Comparison of ENCODE assay signal across 10 cellular contexts in the genomic region with DNA sequence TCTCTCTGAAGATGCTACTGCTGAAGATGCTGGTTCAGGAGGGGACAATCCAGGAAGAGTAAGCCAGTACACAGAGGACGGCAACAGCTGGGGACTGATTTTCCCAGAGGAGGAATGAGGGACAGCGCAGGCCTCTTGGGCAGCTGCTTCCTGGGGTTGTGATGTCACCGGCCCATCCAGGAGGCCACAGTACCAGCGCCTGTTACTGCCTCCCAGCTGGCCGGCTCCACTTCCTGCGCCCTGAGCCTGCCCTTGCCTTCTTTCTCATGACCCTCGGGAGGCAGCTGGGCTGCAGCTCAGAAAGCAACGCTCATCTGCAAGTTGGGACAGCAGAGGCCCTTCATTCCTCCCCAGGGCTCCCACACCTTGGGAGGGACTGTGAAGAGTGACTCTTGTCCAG. TPM values are rescaled to one million over a fixed set of nuclear protein-coding genes. Genes with fewer than 3 reads are reported as not detected.
DNase-seq lines count a peak whose midpoint lies in the region; ATAC-seq and TF ChIP-seq lines count a peak whose summit lies in the region.
"Had no signal": no experiment of that assay in that cellular context is flagged by ENCODE, and none has a peak within 500 bp of the region (broad histone marks: within the 10 kb centered on the region; RNA-seq: fewer than 3 reads in every experiment).

No MANE protein-coding gene starts in this region.

- H3K36me3 Mint-ChIP-seq in activated CD4-positive, alpha-beta T cell treated with anti-CD3 and anti-CD28 coated beads, Interleukin-2, amount 10 ng/mL, durations not matched to agents 24 days and 14 days (ENCODE audit: low read depth) = no peaks in the 10 kb centered on the region

- no peaks in the 10 kb centered on the region for H3K27me3 Mint-ChIP-seq in activated CD4-positive, alpha-beta T cell treated with anti-CD3 and anti-CD28 coated beads, Interleukin-2, amount 10 ng/mL, durations not matched to agents 24 days and 14 days

- H3K4me1 ChIP-seq in esophagus squamous epithelium (peaks cover 11 to 35% (median 34%) of the 10 kb centered on the region in 3 donors), mucosa of rectum (ENCODE audit: control insufficient read depth in 2 of 2, insufficient read depth in 2 of 2, low read length in 2 of 2) (peaks cover 7 to 13% of the 10 kb centered on the region in 2 donors), vagina (peaks cover 25% of the 10 kb centered on the region)

- 75 to 89% methylated on average over 4 to 8 of the region's 8 CpGs for WGBS in esophagus squamous epithelium, 2 donors

- peaks cover 23% of the 10 kb centered on the region for H3K4me1 Mint-ChIP-seq in activated CD4-positive, alpha-beta T cell treated with anti-CD3 and anti-CD28 coated beads, Interleukin-2, amount 10 ng/mL, durations not matched to agents 24 days and 14 days

- H3K9me3 ChIP-seq in esophagus squamous epithelium = no peaks in the 10 kb centered on the region
- no peaks in the 10 kb centered on the region for H3K9me3 ChIP-seq in mucosa of rectum (ENCODE audit: control insufficient read depth in 2 of 2, low read length in 2 of 2)
- no peaks in the 10 kb centered on the region for H3K9me3 ChIP-seq in vagina
- H3K9me3 ChIP-seq: left lung had no signal

- H3K4me3 ChIP-seq in esophagus squamous epithelium (no peak overlapping the region), mucosa of rectum (ENCODE audit: low read length in 2 of 2) (no peak overlapping the region), vagina (no peak overlapping the region)
- H3K4me3 ChIP-seq: left lung had no signal

- DNase-seq in activated CD4-positive, alpha-beta T cell treated with anti-CD3 and anti-CD28 coated beads, Interleukin-2, amount 10 ng/mL, durations not matched to agents 24 days and 14 days = no peak
- no peak for DNase-seq in activated CD4-positive, alpha-beta T cell treated with anti-CD3 and anti-CD28 coated beads for 4 hours
- no peak for DNase-seq in esophagus squamous epithelium (lab: John Stamatoyannopoulos, UW)
- no peak for DNase-seq in vagina (ENCODE audit: extremely low spot score in 2 of 2)
- DNase-seq: ACHN, left lung had no signal

- H3K36me3 ChIP-seq in esophagus squamous epithelium (no peaks in the 10 kb centered on the region), mucosa of rectum (ENCODE audit: control insufficient read depth in 2 of 2, insufficient read depth in 2 of 2, low read length in 2 of 2) (no peaks in the 10 kb centered on the region), vagina (no peaks in the 10 kb centered on the region)
- H3K36me3 ChIP-seq: left lung had no signal

- no peak overlapping the region for H3K9ac ChIP-seq in mucosa of rectum (ENCODE audit: low read depth in 1 of 2, low read length in 2 of 2)

- intact Hi-C loops in activated CD4-positive, alpha-beta T cell treated with anti-CD3 and anti-CD28 coated beads, Interleukin-2, amount 10 ng/mL, durations not matched to agents 24 days and 14 days (cut with micrococcal nuclease) = no loop called here
- intact Hi-C loops in esophagus squamous epithelium (cut with DNase I) = no loop called here
- intact Hi-C loops in vagina (cut with DNase I) = no loop called here

- H3K4me3 Mint-ChIP-seq in activated CD4-positive, alpha-beta T cell treated with anti-CD3 and anti-CD28 coated beads, Interleukin-2, amount 10 ng/mL, durations not matched to agents 24 days and 14 days = no peak overlapping the region

- H3K27me3 ChIP-seq in esophagus squamous epithelium (no peaks in the 10 kb centered on the region), mucosa of rectum (ENCODE audit: control insufficient read depth in 2 of 2, insufficient read depth in 2 of 2, low read length in 2 of 2) (no peaks in the 10 kb centered on the region), vagina (no peaks in the 10 kb centered on the region)
- H3K27me3 ChIP-seq: left lung had no signal

- H3K9me3 Mint-ChIP-seq in activated CD4-positive, alpha-beta T cell treated with anti-CD3 and anti-CD28 coated beads, Interleukin-2, amount 10 ng/mL, durations not matched to agents 24 days and 14 days = no peaks in the 10 kb centered on the region

- peak overlapping the region in 3 of 4 donors; percentile 8 to 58 (median 48) for H3K27ac ChIP-seq in esophagus squamous epithelium
- peak overlapping the region; percentile 48 to 52 for H3K27ac ChIP-seq in mucosa of rectum (ENCODE audit: low read depth in 2 of 2, low read length in 2 of 2)
- H3K27ac ChIP-seq in vagina = peak overlapping the region; percentile 31

- TF ChIP-seq POLR2A in esophagus squamous epithelium (IDR thresholded peaks at IDR 0.05) (no peak), vagina (IDR thresholded peaks at IDR 0.05) (no peak)

- ATAC-seq in HG03108 (IDR thresholded peaks at IDR 0.05; ENCODE audit: unreplicated experiment) (no peak), GM21529 (IDR thresholded peaks at IDR 0.05; ENCODE audit: unreplicated experiment) (no peak), HG03439 (IDR thresholded peaks at IDR 0.05; ENCODE audit: unreplicated experiment) (no peak)
- ATAC-seq: left lung had no signal

- TF ChIP-seq CTCF in esophagus squamous epithelium (IDR thresholded peaks at IDR 0.05) (no peak), vagina (IDR thresholded peaks at IDR 0.05) (no peak)

- peak overlapping the region; percentile 37 for H3K27ac Mint-ChIP-seq in activated CD4-positive, alpha-beta T cell treated with anti-CD3 and anti-CD28 coated beads, Interleukin-2, amount 10 ng/mL, durations not matched to agents 24 days and 14 days

RNA-seq across cellular contexts. Expression of a gene that starts 21.9 kb away (rescaled TPM):
- 21.2 and 23.5 TPM in 2 replicates for total RNA-seq in activated CD4-positive, alpha-beta T cell treated with anti-CD3 and anti-CD28 coated beads, Interleukin-2, amount 10 ng/mL, durations not matched to agents 24 days and 14 days
- total RNA-seq in esophagus squamous epithelium (10 to 100 TPM; 12.6 to 62.9 (median 37.5) TPM), vagina (358 TPM)

RNA-seq across cellular contexts. Expression of a gene that starts 50.2 kb away (rescaled TPM):
- total RNA-seq in activated CD4-positive, alpha-beta T cell treated with anti-CD3 and anti-CD28 coated beads, Interleukin-2, amount 10 ng/mL, durations not matched to agents 24 days and 14 days = 30.4 and 33.7 TPM in 2 replicates
- 10 to 100 TPM; 10.1 to 16.9 (median 11.8) TPM for total RNA-seq in esophagus squamous epithelium
- total RNA-seq in vagina = 2.9 TPM
